ENCODE assay signal across 8 cellular contexts in the genomic region with DNA sequence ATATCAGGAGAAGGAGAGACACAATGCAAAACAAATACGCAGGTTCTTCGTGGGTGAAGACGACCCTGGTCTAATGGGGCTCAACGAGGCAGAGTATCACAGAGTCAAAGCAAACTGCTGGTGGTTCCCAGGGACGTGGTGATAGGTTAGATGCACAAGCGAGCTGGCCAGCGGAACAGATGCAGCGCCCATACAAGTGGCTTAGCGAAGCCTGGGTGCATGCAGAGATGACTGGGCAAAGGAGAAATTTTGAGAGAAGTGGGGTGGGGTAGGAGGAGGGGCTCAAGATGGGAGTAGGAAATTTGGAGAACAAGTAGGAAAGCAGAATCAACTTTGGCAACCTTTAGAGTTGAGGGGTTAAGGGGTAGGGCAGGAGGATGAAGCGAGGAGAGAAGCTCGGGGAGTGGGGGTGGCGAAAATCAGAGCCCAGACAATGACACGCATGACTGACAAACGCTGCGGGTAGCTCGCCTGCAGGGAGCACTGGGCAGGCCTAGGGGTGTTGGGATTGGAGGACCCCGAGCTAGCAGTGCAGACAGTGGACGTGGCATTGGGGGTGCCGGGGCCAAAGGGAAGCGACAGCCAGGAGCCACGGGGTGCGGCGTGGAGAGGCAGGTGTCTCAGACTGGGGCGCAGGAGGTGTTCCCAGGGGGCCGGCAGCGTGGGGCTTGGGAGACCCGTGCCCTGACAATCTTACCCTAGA. TPM values are rescaled to one million over a fixed set of nuclear protein-coding genes. Genes with fewer than 3 reads are reported as not detected.
DNase-seq lines count a peak whose midpoint lies in the region; ATAC-seq and TF ChIP-seq lines count a peak whose summit lies in the region.

No MANE protein-coding gene starts in this region.

- H3K36me3 ChIP-seq in mammary epithelial cell (ENCODE audit: insufficient read depth, low read length): peaks cover 9% of the 10 kb centered on the region

- H3K27ac ChIP-seq in mammary epithelial cell (ENCODE audit: insufficient read depth, low read depth, low read length): peak overlapping the region; percentile 46

- H3K4me1 Mint-ChIP-seq in T-helper 17 cell: peaks cover 25% of the 10 kb centered on the region

- peak overlapping the region; percentile 99 for H2AFZ ChIP-seq in mammary epithelial cell (ENCODE audit: low read depth, low read length)

- no peaks in the 10 kb centered on the region for H3K27me3 Mint-ChIP-seq in T-helper 17 cell

- DNase-seq in EH (ENCODE audit: low read depth) (peak; percentile 71), HPDE6-E6E7 (ENCODE audit: extremely low spot score) (peak; percentile 28), T-helper 17 cell (peak in 2 of 3 donors; percentile 13 to 14), mammary epithelial cell (peak; percentile 53), kidney glomerular epithelial cell (lab: John Stamatoyannopoulos, UW) (peak; percentile 43), NCI-H2029 (lab: John Stamatoyannopoulos, UW) (no peak)
- peak; percentile 52 for DNase-seq in stimulated activated CD4-positive, alpha-beta T cell treated with anti-CD3 and anti-CD28 coated beads, Interleukin-4, amount 100 ng/mL, for 24 hours

- H3K79me2 ChIP-seq in mammary epithelial cell (ENCODE audit: insufficient read depth, low read length): peaks cover 48% of the 10 kb centered on the region

- ATAC-seq in GM21390 (IDR thresholded peaks at IDR 0.05; ENCODE audit: unreplicated experiment) (peak; percentile 53), T-helper 17 cell (peak; percentile 26)

- peak overlapping the region; percentile 81 for H3K4me2 ChIP-seq in mammary epithelial cell (ENCODE audit: insufficient read depth, low read depth, low read length)

- in situ Hi-C loops in mammary epithelial cell (cut with MboI; ENCODE audit: low sequenced_read_pairs in 2 of 2): loop anchor here (25.0 kb wide), 2 partner anchors 336 to 561 kb away; no protein-coding TSS in a partner anchor

- TF ChIP-seq CTCF in mammary epithelial cell (conservative IDR thresholded peaks at IDR 0.05 in 1 of 2, IDR thresholded peaks at IDR 0.05 in 1 of 2; ENCODE audit: extremely low read depth in 1 of 2, insufficient read depth in 1 of 2, low read depth in 1 of 2, low read length in 2 of 2): no peak

- peak overlapping the region; percentile 70 for H3K9ac ChIP-seq in mammary epithelial cell (ENCODE audit: insufficient read depth, low read length)

- dilution Hi-C loops in mammary epithelial cell (cut with HindIII; ENCODE audit: low sequenced_read_pairs): no loop called here

- peak overlapping the region; percentile 55 to 100 (median 93) for H3K4me3 ChIP-seq in mammary epithelial cell (replicated peaks in 1 of 3; ENCODE audit: insufficient read depth in 1 of 3, low read depth in 2 of 3, low read length in 3 of 3)

- BruUV-seq in mammary epithelial cell (replicated peaks; lab: Mats Ljungman, UMichigan): no TSS peak

- H4K20me1 ChIP-seq in mammary epithelial cell (ENCODE audit: insufficient read depth, low read length): no peaks in the 10 kb centered on the region

- peak overlapping the region; percentile 96 for H3K27ac Mint-ChIP-seq in T-helper 17 cell

- peaks cover 8% of the 10 kb centered on the region for H3K36me3 Mint-ChIP-seq in T-helper 17 cell (ENCODE audit: low read depth)

- H3K9me3 ChIP-seq in T-helper 17 cell (ENCODE audit: control insufficient read depth, low read length, poor library complexity, severe bottlenecking): no peaks in the 10 kb centered on the region
- H3K9me3 ChIP-seq in mammary epithelial cell (replicated peaks; ENCODE audit: insufficient read depth, low read length): no peaks in the 10 kb centered on the region

- CTCF ChIA-PET in mammary epithelial cell (lab: Charles Lee; ENCODE audit: low non-redundant PET): no interaction called here

- peaks cover 5% of the 10 kb centered on the region for H3K4me1 ChIP-seq in mammary epithelial cell (ENCODE audit: insufficient read depth, low read length)

- peak overlapping the region; percentile 99 for H3K4me3 Mint-ChIP-seq in T-helper 17 cell

- WGBS in mammary epithelial cell (ENCODE audit: low coverage, missing lambda C conversion rate): 2% methylated on average over 21 of the region's 27 CpGs

- intact Hi-C loops in mammary epithelial cell (cut with micrococcal nuclease): loop anchor here (1.0 kb wide), 1 partner anchor 122 kb away; the partner anchor contains the start of gene RASGRP3

- H3K27me3 ChIP-seq in mammary epithelial cell (ENCODE audit: insufficient read depth, low read length): no peaks in the 10 kb centered on the region

RNA-seq across cellular contexts. Expression of gene FAM98A, which starts 0.5 kb away (rescaled TPM):
- total RNA-seq in T-helper 17 cell (10 to 100 TPM; 22.2 to 24.2 TPM), mammary epithelial cell (10 to 100 TPM; 32.7 to 63.1 TPM)
- 165 TPM for polyA plus RNA-seq in mammary epithelial cell
- 112 TPM for polyA minus RNA-seq in mammary epithelial cell
